In genomic region chr22:50621948-50622722, GRCh38 we compare ENCODE assay signal across 1 cellular context.
TF ChIP-seq lines count a peak whose summit lies in the region.

No MANE protein-coding gene starts in this region.

TF ChIP-seq in SK-N-SH, 30 proteins besides CTCF, POLR2A, EP300 and RAD21 (continued from another document):
- no peak for TF ChIP-seq NFIC (IDR thresholded peaks at IDR 0.05; ENCODE audit: borderline replicate concordance)
- TF ChIP-seq FOSL2 (IDR thresholded peaks at IDR 0.05; ENCODE audit: borderline replicate concordance, low read depth), result no peak
- no peak for TF ChIP-seq NRF1 (IDR thresholded peaks at IDR 0.05; ENCODE audit: low read depth, low read length)
- TF ChIP-seq CHD2 (IDR thresholded peaks at IDR 0.05; ENCODE audit: low read length, partially characterized antibody), result no peak
- no peak for TF ChIP-seq MAX (IDR thresholded peaks at IDR 0.05; ENCODE audit: low read depth)
- TF ChIP-seq JUND (IDR thresholded peaks at IDR 0.05), result no peak
